Comparison of ENCODE assay signal across 15 cellular contexts in the genomic region with DNA sequence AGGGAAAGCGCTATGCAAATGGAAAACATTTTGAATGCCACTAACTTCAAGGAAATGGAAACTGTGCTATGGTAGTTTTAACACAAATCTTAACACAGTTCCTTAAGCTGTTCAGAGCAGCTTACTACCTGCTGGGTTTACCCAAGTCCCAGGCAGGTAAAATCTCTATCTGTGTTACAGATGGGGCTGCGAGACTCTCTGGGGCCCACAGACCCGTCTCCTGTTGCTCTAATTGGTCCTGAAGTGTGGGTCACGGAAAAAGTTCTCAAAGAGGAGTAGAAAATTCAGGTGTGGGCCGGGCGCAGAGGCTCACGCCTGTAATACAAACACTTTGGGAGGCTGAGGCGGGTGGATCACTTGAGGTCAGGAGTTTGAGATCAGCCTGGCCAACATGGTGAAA.
"Had no signal": no experiment of that assay in that cellular context is flagged by ENCODE, and none has a peak within 500 bp of the region (broad histone marks: within the 10 kb centered on the region; RNA-seq: fewer than 3 reads in every experiment).

No MANE protein-coding gene starts in this region.

- H3K27ac ChIP-seq: brain microvascular endothelial cell, ovary, sigmoid colon, spleen, uterus had no signal

- H3K4me3 ChIP-seq: ovary, sigmoid colon, spleen, uterus had no signal

- H3K9me3 ChIP-seq: ovary, sigmoid colon, spleen, uterus had no signal

- H3K27ac Mint-ChIP-seq: activated naive CD8-positive, alpha-beta T cell treated with anti-CD3 and anti-CD28 coated beads for 36 hours; activated T-helper 1 cell treated with anti-CD3 and anti-CD28 coated beads, Interleukin-12 subunit alpha, Interleukin-12 subunit beta, Interleukin-2, Interleukin-4 antibody, amounts not matched to agents 30 ng/mL and 10 ng/mL and 1 ng/mL, durations not matched to agents 14 hours and 24 hours and 36 hours had no signal

- H3K27me3 Mint-ChIP-seq: activated CD4-positive, alpha-beta T cell treated with anti-CD3 and anti-CD28 coated beads, Interleukin-2, amount 10 ng/mL, durations not matched to agents 24 days and 14 days; activated naive CD8-positive, alpha-beta T cell treated with anti-CD3 and anti-CD28 coated beads for 36 hours had no signal

- H3K4me1 ChIP-seq: uterus had no signal

- H3K27me3 ChIP-seq: brain microvascular endothelial cell, ovary, sigmoid colon, spleen, uterus had no signal

- H3K36me3 ChIP-seq: brain microvascular endothelial cell, ovary, uterus had no signal

- DNase-seq: activated CD4-positive, alpha-beta T cell treated with anti-CD3 and anti-CD28 coated beads, Interleukin-2, amount 10 ng/mL, durations not matched to agents 24 days and 14 days; activated CD4-positive, CD25-positive, alpha-beta regulatory T cell; activated naive CD8-positive, alpha-beta T cell treated with anti-CD3 and anti-CD28 coated beads for 36 hours; brain microvascular endothelial cell; cortex of kidney; effector CD4-positive, alpha-beta T cell; foreskin melanocyte; head of caudate nucleus; ovary; sigmoid colon; spleen; stimulated activated CD4-positive, alpha-beta T cell treated with anti-CD3 and anti-CD28 coated beads, Interleukin-1b, Interleukin-23, amount 100 ng/mL, for 48 hours; uterus had no signal

- H3K4me3 Mint-ChIP-seq: activated CD4-positive, alpha-beta T cell treated with anti-CD3 and anti-CD28 coated beads, Interleukin-2, amount 10 ng/mL, durations not matched to agents 24 days and 14 days; activated naive CD8-positive, alpha-beta T cell treated with anti-CD3 and anti-CD28 coated beads for 36 hours; activated T-helper 1 cell treated with anti-CD3 and anti-CD28 coated beads, Interleukin-12 subunit alpha, Interleukin-12 subunit beta, Interleukin-2, Interleukin-4 antibody, amounts not matched to agents 30 ng/mL and 10 ng/mL and 1 ng/mL, durations not matched to agents 14 hours and 24 hours and 36 hours; mesothelial cell of epicardium had no signal

- H3K9me3 Mint-ChIP-seq: activated CD4-positive, alpha-beta T cell treated with anti-CD3 and anti-CD28 coated beads, Interleukin-2, amount 10 ng/mL, durations not matched to agents 24 days and 14 days; activated naive CD8-positive, alpha-beta T cell treated with anti-CD3 and anti-CD28 coated beads for 36 hours; activated T-helper 1 cell treated with anti-CD3 and anti-CD28 coated beads, Interleukin-12 subunit alpha, Interleukin-12 subunit beta, Interleukin-2, Interleukin-4 antibody, amounts not matched to agents 30 ng/mL and 10 ng/mL and 1 ng/mL, durations not matched to agents 14 hours and 24 hours and 36 hours; mesothelial cell of epicardium had no signal
